In the genomic region with DNA sequence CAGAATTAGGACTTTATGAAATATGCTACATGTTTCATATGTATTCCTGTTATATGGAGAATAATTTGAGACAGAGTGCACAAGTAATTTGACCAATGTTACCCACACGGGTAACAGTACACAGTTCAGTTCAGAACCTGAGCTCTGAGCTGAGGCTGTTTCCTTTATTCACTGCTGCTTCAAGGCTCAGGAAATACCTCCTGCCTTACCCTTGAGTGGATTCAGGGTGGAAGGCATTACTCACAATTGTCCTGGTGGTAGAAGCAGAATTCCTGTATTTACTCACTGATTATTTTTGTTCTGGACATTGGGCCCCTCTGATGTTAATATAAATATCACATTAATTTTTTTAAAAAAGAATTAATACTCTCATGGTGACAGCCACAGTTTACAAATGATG, we compare ENCODE assay signal across 25 cellular contexts.
A peak's percentile ranks its signal among the peaks of the same experiment; 100 is the strongest.
DNase-seq lines count a peak whose midpoint lies in the region; ATAC-seq, FAIRE-seq and TF ChIP-seq lines count a peak whose summit lies in the region.
"Had no signal": no experiment of that assay in that cellular context is flagged by ENCODE, and none has a peak within 500 bp of the region (broad histone marks: within the 10 kb centered on the region; RNA-seq: fewer than 3 reads in every experiment).

No MANE protein-coding gene starts in this region.

- H3K9me3 ChIP-seq in RWPE2 (ENCODE audit: severe bottlenecking) (no peaks in the 10 kb centered on the region), endothelial cell of umbilical vein (replicated peaks; ENCODE audit: control insufficient read depth, insufficient read depth, low read length) (no peaks in the 10 kb centered on the region)
- H3K9me3 ChIP-seq: ovary, testis had no signal

- intact Hi-C loops in endothelial cell of umbilical vein (cut with micrococcal nuclease), result loop anchor here (5.0 kb wide), 1 partner anchor 53 kb away; no protein-coding TSS in a partner anchor

- TF ChIP-seq POLR2A in endothelial cell of umbilical vein (IDR thresholded peaks at IDR 0.05; ENCODE audit: low read depth, low read length), result no peak

- H3K36me3 ChIP-seq in RWPE2 (ENCODE audit: low read depth), result no peaks in the 10 kb centered on the region
- H3K36me3 ChIP-seq in endothelial cell of umbilical vein (ENCODE audit: control insufficient read depth in 2 of 2, extremely low read depth in 1 of 2, insufficient read depth in 2 of 2, low read length in 2 of 2), result no peaks in the 10 kb centered on the region
- H3K36me3 ChIP-seq: cardiac muscle cell, ovary had no signal

- POLR2A ChIA-PET in endothelial cell of umbilical vein (lab: Charles Lee), result no interaction called here

- H4K20me1 ChIP-seq in endothelial cell of umbilical vein (replicated peaks; ENCODE audit: control insufficient read depth, extremely low read depth, insufficient read depth, low read length), result no peaks in the 10 kb centered on the region

- H3K9ac ChIP-seq in endothelial cell of umbilical vein (replicated peaks; ENCODE audit: extremely low read depth, insufficient read depth, low read length), result no peak overlapping the region

- H3K27ac ChIP-seq in RWPE2 (ENCODE audit: poor library complexity, severe bottlenecking) (no peak overlapping the region), endothelial cell of umbilical vein (ENCODE audit: insufficient read depth, low read depth, low read length) (no peak overlapping the region)
- H3K27ac ChIP-seq: cardiac muscle cell, ovary, testis had no signal

- DNase-seq in EH (ENCODE audit: low read depth) (peak; percentile 74), RWPE2 (ENCODE audit: low spot score) (no peak), endothelial cell of umbilical vein (ENCODE audit: low read depth, low spot score) (peak; percentile 76), myocyte (ENCODE audit: low read depth) (peak; percentile 13), UCSD-AML1 (lab: John Stamatoyannopoulos, UW; ENCODE audit: unreplicated experiment) (no peak), NCI-H774 (lab: John Stamatoyannopoulos, UW) (no peak)
- DNase-seq: activated CD4-positive, alpha-beta memory T cell treated with anti-CD3 and anti-CD28 coated beads for 36 hours; activated naive CD4-positive, alpha-beta T cell treated with anti-CD3 and anti-CD28 coated beads, Interleukin-2, amount 50 U/mL, for 16 hours; activated T-cell treated with anti-CD3 and anti-CD28 coated beads, Interleukin-2, amount 50 U/mL, for 4 hours; effector memory CD8-positive, alpha-beta T cell; GF-D8; KG1; NCI-H1105; NCI-H2171; NCI-H82; ovary; stimulated activated CD4-positive, alpha-beta T cell treated with anti-CD3 and anti-CD28 coated beads, Interleukin-4, amount 100 ng/mL, for 4 hours; stimulated activated CD8-positive, alpha-beta memory T cell treated with anti-CD3 and anti-CD28 coated beads, Interleukin-4, amount 100 ng/mL, for 48 hours; testis had no signal

- peak overlapping the region; percentile 46 for H3K4me2 ChIP-seq in endothelial cell of umbilical vein (ENCODE audit: insufficient read depth, low read length)

- H3K27me3 ChIP-seq in RWPE2 (ENCODE audit: insufficient read depth, poor library complexity, severe bottlenecking), result no peaks in the 10 kb centered on the region
- H3K27me3 ChIP-seq in endothelial cell of umbilical vein (ENCODE audit: control insufficient read depth in 2 of 2, insufficient read depth in 2 of 2, low read length in 2 of 2), result no peaks in the 10 kb centered on the region
- H3K27me3 ChIP-seq: cardiac muscle cell, ovary, testis had no signal

- peaks cover 31% of the 10 kb centered on the region for H3K4me1 ChIP-seq in RWPE2 (ENCODE audit: insufficient read depth, poor library complexity, severe bottlenecking)
- H3K4me1 ChIP-seq in endothelial cell of umbilical vein (ENCODE audit: control insufficient read depth, extremely low read depth, insufficient read depth, low read length), result peaks cover 20% of the 10 kb centered on the region
- H3K4me1 ChIP-seq: testis had no signal

- no peak for TF ChIP-seq CTCF in RWPE2 (IDR thresholded peaks at IDR 0.05; ENCODE audit: poor library complexity, severe bottlenecking)
- TF ChIP-seq CTCF in endothelial cell of umbilical vein (IDR thresholded peaks at IDR 0.05; ENCODE audit: extremely low read depth in 1 of 2, insufficient read depth in 1 of 2, low read depth in 1 of 2, low read length in 2 of 2), result no peak

- no TSS peak for BruUV-seq in endothelial cell of umbilical vein (replicated peaks; lab: Mats Ljungman, UMichigan)

- H3K79me2 ChIP-seq in endothelial cell of umbilical vein (ENCODE audit: control insufficient read depth, insufficient read depth, low read length), result no peaks in the 10 kb centered on the region

- peak; percentile 86 for FAIRE-seq in endothelial cell of umbilical vein (lab: Jason Lieb, UNC)
- FAIRE-seq: frontal cortex, GM12892 had no signal

- no peak overlapping the region for H2AFZ ChIP-seq in endothelial cell of umbilical vein (ENCODE audit: low read depth, low read length)

- CTCF ChIA-PET in endothelial cell of umbilical vein (lab: Charles Lee), result interaction anchor here (1.0 to 4.0 kb wide), 6 partner anchors 9 to 543 kb away, joined by 3 to 13 read pairs (median 4); no protein-coding TSS in a partner anchor

- peak; percentile 78 for ATAC-seq in RWPE2 (ENCODE audit: low read depth)
- ATAC-seq in HG03565 (IDR thresholded peaks at IDR 0.05; ENCODE audit: unreplicated experiment), result no peak
- ATAC-seq in GM21381 (IDR thresholded peaks at IDR 0.05; ENCODE audit: unreplicated experiment), result no peak
- ATAC-seq: activated T-cell treated with anti-CD3 and anti-CD28 coated beads, Interleukin-2, amount 50 U/mL, for 4 hours; effector memory CD8-positive, alpha-beta T cell; Panc1 had no signal

- no peaks in the 10 kb centered on the region for H3K9me1 ChIP-seq in endothelial cell of umbilical vein (replicated peaks; ENCODE audit: control insufficient read depth, extremely low read depth, insufficient read depth, low read length)

- dilution Hi-C loops in endothelial cell of umbilical vein (cut with MboI; ENCODE audit: extremely low pct_ligation_motif_present, low sequenced_read_pairs), result no loop called here

- no peak overlapping the region for H3K4me3 ChIP-seq in RWPE2 (ENCODE audit: severe bottlenecking)
- H3K4me3 ChIP-seq in endothelial cell of umbilical vein (replicated peaks in 1 of 3; ENCODE audit: insufficient read depth in 1 of 3, low read depth in 1 of 3, low read length in 3 of 3), result no peak overlapping the region
- H3K4me3 ChIP-seq: cardiac muscle cell, ovary, testis had no signal

TF ChIP-seq in endothelial cell of umbilical vein, 7 proteins besides CTCF, POLR2A, EP300 and RAD21:
- TF ChIP-seq EZH2 (IDR thresholded peaks at IDR 0.05; ENCODE audit: borderline replicate concordance, low read depth, low read length, severe bottlenecking) (no peak), JUN (IDR thresholded peaks at IDR 0.05; ENCODE audit: borderline replicate concordance, insufficient read depth, insufficient read length, low read depth) (no peak), POLR2AphosphoS5 (IDR thresholded peaks at IDR 0.05; ENCODE audit: insufficient read depth, low read depth, low read length) (no peak), MYC (IDR thresholded peaks at IDR 0.05; ENCODE audit: low read depth, low read length) (no peak), GATA2 (IDR thresholded peaks at IDR 0.05; ENCODE audit: insufficient read depth, insufficient read length, low read depth, low read length) (no peak), FOS (IDR thresholded peaks at IDR 0.05; ENCODE audit: borderline replicate concordance, insufficient read depth, low read length) (no peak)
- TF ChIP-seq, protein P1, sequence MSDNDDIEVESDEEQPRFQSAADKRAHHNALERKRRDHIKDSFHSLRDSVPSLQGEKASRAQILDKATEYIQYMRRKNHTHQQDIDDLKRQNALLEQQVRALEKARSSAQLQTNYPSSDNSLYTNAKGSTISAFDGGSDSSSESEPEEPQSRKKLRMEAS (IDR thresholded peaks at IDR 0.05; ENCODE audit: insufficient read depth, insufficient read length), result no peak
TF ChIP-seq in endothelial cell of umbilical vein: peak in this region for 0.

Comparison
In these comparisons a context has a peak if more than half of its experiments do, and no peak if none do; other contexts are left out.
1. DNase-seq: peak in EH (single experiment), endothelial cell of umbilical vein (single experiment) and myocyte (single experiment); none in RWPE2 (single experiment), UCSD-AML1 (single experiment) and NCI-H774 (single experiment).